ENCODE assay signal across 3 cellular contexts in genomic region chr7:66698652-66699205, GRCh38.
TF ChIP-seq lines count a peak whose summit lies in the region.

No MANE protein-coding gene starts in this region.

TF ChIP-seq in SK-N-SH, 30 proteins besides CTCF, POLR2A, EP300 and RAD21 (continues in another document):
- TF ChIP-seq RFX5 (IDR thresholded peaks at IDR 0.05; ENCODE audit: low read length) (no peak), FOXM1 (IDR thresholded peaks at IDR 0.05; ENCODE audit: low read depth) (no peak), NFIC (IDR thresholded peaks at IDR 0.05; ENCODE audit: borderline replicate concordance) (no peak), ZBTB33 (IDR thresholded peaks at IDR 0.05; ENCODE audit: borderline replicate concordance, low read depth) (no peak), CHD2 (IDR thresholded peaks at IDR 0.05; ENCODE audit: low read length, partially characterized antibody) (no peak), ELF1 (IDR thresholded peaks at IDR 0.05) (no peak), GATA2 (CRISPR knock-in tag; IDR thresholded peaks at IDR 0.05) (no peak), NRF1 (IDR thresholded peaks at IDR 0.05; ENCODE audit: low read depth, low read length) (no peak), FOXJ3 (CRISPR knock-in tag; IDR thresholded peaks at IDR 0.05) (no peak), TEAD4 (IDR thresholded peaks at IDR 0.05; ENCODE audit: borderline replicate concordance, insufficient read depth) (no peak), TCF12 (IDR thresholded peaks at IDR 0.05) (no peak), MEF2A (IDR thresholded peaks at IDR 0.05; ENCODE audit: borderline replicate concordance, low read depth) (no peak)
- TF ChIP-seq, protein P1, sequence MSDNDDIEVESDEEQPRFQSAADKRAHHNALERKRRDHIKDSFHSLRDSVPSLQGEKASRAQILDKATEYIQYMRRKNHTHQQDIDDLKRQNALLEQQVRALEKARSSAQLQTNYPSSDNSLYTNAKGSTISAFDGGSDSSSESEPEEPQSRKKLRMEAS (IDR thresholded peaks at IDR 0.05; ENCODE audit: low read depth): no peak
- TF ChIP-seq, protein P2, sequence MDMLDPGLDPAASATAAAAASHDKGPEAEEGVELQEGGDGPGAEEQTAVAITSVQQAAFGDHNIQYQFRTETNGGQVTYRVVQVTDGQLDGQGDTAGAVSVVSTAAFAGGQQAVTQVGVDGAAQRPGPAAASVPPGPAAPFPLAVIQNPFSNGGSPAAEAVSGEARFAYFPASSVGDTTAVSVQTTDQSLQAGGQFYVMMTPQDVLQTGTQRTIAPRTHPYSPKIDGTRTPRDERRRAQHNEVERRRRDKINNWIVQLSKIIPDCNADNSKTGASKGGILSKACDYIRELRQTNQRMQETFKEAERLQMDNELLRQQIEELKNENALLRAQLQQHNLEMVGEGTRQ (IDR thresholded peaks at IDR 0.05; ENCODE audit: borderline replicate concordance, low read depth, low read length): no peak
- TF ChIP-seq, protein P3, sequence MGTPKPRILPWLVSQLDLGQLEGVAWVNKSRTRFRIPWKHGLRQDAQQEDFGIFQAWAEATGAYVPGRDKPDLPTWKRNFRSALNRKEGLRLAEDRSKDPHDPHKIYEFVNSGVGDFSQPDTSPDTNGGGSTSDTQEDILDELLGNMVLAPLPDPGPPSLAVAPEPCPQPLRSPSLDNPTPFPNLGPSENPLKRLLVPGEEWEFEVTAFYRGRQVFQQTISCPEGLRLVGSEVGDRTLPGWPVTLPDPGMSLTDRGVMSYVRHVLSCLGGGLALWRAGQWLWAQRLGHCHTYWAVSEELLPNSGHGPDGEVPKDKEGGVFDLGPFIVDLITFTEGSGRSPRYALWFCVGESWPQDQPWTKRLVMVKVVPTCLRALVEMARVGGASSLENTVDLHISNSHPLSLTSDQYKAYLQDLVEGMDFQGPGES (IDR thresholded peaks at IDR 0.05; ENCODE audit: low read depth, low read length): no peak

TF ChIP-seq in SK-N-SH treated with all-trans-retinoic acid at 6 μM for 48 hours, 23 proteins besides CTCF, POLR2A, EP300 and RAD21 (continues in another document):
- TF ChIP-seq ZFP30 (CRISPR knock-in tag; IDR thresholded peaks at IDR 0.05): no peak
- no peak for TF ChIP-seq ESRRG (CRISPR knock-in tag; IDR thresholded peaks at IDR 0.05)
- TF ChIP-seq, protein P4, sequence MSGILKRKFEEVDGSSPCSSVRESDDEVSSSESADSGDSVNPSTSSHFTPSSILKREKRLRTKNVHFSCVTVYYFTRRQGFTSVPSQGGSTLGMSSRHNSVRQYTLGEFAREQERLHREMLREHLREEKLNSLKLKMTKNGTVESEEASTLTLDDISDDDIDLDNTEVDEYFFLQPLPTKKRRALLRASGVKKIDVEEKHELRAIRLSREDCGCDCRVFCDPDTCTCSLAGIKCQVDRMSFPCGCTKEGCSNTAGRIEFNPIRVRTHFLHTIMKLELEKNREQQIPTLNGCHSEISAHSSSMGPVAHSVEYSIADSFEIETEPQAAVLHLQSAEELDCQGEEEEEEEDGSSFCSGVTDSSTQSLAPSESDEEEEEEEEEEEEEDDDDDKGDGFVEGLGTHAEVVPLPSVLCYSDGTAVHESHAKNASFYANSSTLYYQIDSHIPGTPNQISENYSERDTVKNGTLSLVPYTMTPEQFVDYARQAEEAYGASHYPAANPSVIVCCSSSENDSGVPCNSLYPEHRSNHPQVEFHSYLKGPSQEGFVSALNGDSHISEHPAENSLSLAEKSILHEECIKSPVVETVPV (CRISPR knock-in tag; IDR thresholded peaks at IDR 0.05): no peak
- TF ChIP-seq ZNF565 (CRISPR knock-in tag; conservative IDR thresholded peaks at IDR 0.05; ENCODE audit: low read depth): no peak
- TF ChIP-seq ZFP3 (CRISPR knock-in tag; IDR thresholded peaks at IDR 0.05): no peak
- TF ChIP-seq TCF4 (CRISPR knock-in tag; IDR thresholded peaks at IDR 0.05; ENCODE audit: borderline replicate concordance): no peak
- TF ChIP-seq BACH2 (CRISPR knock-in tag; IDR thresholded peaks at IDR 0.05; ENCODE audit: borderline replicate concordance): no peak
- TF ChIP-seq ISL1 (CRISPR knock-in tag; IDR thresholded peaks at IDR 0.05): no peak
- TF ChIP-seq ZC3H10 (CRISPR knock-in tag; IDR thresholded peaks at IDR 0.05): no peak
- TF ChIP-seq, protein P5, sequence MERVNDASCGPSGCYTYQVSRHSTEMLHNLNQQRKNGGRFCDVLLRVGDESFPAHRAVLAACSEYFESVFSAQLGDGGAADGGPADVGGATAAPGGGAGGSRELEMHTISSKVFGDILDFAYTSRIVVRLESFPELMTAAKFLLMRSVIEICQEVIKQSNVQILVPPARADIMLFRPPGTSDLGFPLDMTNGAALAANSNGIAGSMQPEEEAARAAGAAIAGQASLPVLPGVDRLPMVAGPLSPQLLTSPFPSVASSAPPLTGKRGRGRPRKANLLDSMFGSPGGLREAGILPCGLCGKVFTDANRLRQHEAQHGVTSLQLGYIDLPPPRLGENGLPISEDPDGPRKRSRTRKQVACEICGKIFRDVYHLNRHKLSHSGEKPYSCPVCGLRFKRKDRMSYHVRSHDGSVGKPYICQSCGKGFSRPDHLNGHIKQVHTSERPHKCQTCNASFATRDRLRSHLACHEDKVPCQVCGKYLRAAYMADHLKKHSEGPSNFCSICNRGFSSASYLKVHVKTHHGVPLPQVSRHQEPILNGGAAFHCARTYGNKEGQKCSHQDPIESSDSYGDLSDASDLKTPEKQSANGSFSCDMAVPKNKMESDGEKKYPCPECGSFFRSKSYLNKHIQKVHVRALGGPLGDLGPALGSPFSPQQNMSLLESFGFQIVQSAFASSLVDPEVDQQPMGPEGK (CRISPR knock-in tag; IDR thresholded peaks at IDR 0.05; ENCODE audit: borderline replicate concordance): no peak
- no peak for TF ChIP-seq RARB (CRISPR knock-in tag; IDR thresholded peaks at IDR 0.05)
- TF ChIP-seq CREB5 (CRISPR knock-in tag; IDR thresholded peaks at IDR 0.05; ENCODE audit: low read depth): no peak
- TF ChIP-seq ZNF8 (CRISPR knock-in tag; IDR thresholded peaks at IDR 0.05): no peak
- TF ChIP-seq PPARA (CRISPR knock-in tag; IDR thresholded peaks at IDR 0.05; ENCODE audit: borderline replicate concordance): no peak
- no peak for TF ChIP-seq TSHZ2 (CRISPR knock-in tag; IDR thresholded peaks at IDR 0.05)
- no peak for TF ChIP-seq SNAI2 (CRISPR knock-in tag; IDR thresholded peaks at IDR 0.05)
- TF ChIP-seq OSR1 (CRISPR knock-in tag; IDR thresholded peaks at IDR 0.05): no peak
- TF ChIP-seq GLIS3 (CRISPR knock-in tag; IDR thresholded peaks at IDR 0.05): no peak

TF ChIP-seq in K562, 482 proteins besides CTCF, POLR2A, EP300 and RAD21 (continues in another document):
- TF ChIP-seq RCOR1 (IDR thresholded peaks at IDR 0.05; ENCODE audit: borderline replicate concordance in 1 of 2, low read depth in 2 of 2, low read length in 2 of 2) (0 out of 4 replicates have a peak, but pooled peaks of 1 of the 2 experiments have one; percentile 23), ZNF778 (CRISPR knock-in tag; IDR thresholded peaks at IDR 0.05) (no peak), NR2C1 (IDR thresholded peaks at IDR 0.05) (no peak), NR2C1 (tag; IDR thresholded peaks at IDR 0.05) (no peak), MCM7 (IDR thresholded peaks at IDR 0.05) (no peak), E2F1 (CRISPR knock-in tag; IDR thresholded peaks at IDR 0.05) (no peak), CBFA2T2 (conservative IDR thresholded peaks at IDR 0.05) (no peak), MEIS2 (IDR thresholded peaks at IDR 0.05; ENCODE audit: partially characterized antibody) (no peak), ZNF77 (CRISPR knock-in tag; IDR thresholded peaks at IDR 0.05) (no peak), MCM2 (IDR thresholded peaks at IDR 0.05; ENCODE audit: low read depth) (no peak), CBX1 (IDR thresholded peaks at IDR 0.05; ENCODE audit: low read depth) (0 out of 2 replicates have a peak, but pooled peaks have one; percentile 26), ILF3 (IDR thresholded peaks at IDR 0.05; ENCODE audit: borderline replicate concordance) (no peak), ID3 (CRISPR knock-in tag; IDR thresholded peaks at IDR 0.05) (no peak), ID3 (tag; IDR thresholded peaks at IDR 0.05) (no peak), E2F4 (CRISPR knock-in tag; IDR thresholded peaks at IDR 0.05; ENCODE audit: low read depth) (no peak), ZNF780A (CRISPR knock-in tag; IDR thresholded peaks at IDR 0.05) (no peak), CREB3L1 (IDR thresholded peaks at IDR 0.05; ENCODE audit: borderline replicate concordance, low read depth) (no peak), RBM25 (IDR thresholded peaks at IDR 0.05; ENCODE audit: low read depth, low read length, severe bottlenecking) (peak; percentile 52), DPF2 (IDR thresholded peaks at IDR 0.05) (no peak), XRCC3 (IDR thresholded peaks at IDR 0.05) (no peak), SRSF9 (IDR thresholded peaks at IDR 0.05; ENCODE audit: borderline replicate concordance, low read depth, low read length) (no peak), BCOR (IDR thresholded peaks at IDR 0.05) (peak; percentile 75)
- TF ChIP-seq, protein P6, sequence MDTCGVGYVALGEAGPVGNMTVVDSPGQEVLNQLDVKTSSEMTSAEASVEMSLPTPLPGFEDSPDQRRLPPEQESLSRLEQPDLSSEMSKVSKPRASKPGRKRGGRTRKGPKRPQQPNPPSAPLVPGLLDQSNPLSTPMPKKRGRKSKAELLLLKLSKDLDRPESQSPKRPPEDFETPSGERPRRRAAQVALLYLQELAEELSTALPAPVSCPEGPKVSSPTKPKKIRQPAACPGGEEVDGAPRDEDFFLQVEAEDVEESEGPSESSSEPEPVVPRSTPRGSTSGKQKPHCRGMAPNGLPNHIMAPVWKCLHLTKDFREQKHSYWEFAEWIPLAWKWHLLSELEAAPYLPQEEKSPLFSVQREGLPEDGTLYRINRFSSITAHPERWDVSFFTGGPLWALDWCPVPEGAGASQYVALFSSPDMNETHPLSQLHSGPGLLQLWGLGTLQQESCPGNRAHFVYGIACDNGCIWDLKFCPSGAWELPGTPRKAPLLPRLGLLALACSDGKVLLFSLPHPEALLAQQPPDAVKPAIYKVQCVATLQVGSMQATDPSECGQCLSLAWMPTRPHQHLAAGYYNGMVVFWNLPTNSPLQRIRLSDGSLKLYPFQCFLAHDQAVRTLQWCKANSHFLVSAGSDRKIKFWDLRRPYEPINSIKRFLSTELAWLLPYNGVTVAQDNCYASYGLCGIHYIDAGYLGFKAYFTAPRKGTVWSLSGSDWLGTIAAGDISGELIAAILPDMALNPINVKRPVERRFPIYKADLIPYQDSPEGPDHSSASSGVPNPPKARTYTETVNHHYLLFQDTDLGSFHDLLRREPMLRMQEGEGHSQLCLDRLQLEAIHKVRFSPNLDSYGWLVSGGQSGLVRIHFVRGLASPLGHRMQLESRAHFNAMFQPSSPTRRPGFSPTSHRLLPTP (IDR thresholded peaks at IDR 0.05; ENCODE audit: borderline replicate concordance, extremely low read depth, insufficient read length): no peak
- TF ChIP-seq, protein P7, sequence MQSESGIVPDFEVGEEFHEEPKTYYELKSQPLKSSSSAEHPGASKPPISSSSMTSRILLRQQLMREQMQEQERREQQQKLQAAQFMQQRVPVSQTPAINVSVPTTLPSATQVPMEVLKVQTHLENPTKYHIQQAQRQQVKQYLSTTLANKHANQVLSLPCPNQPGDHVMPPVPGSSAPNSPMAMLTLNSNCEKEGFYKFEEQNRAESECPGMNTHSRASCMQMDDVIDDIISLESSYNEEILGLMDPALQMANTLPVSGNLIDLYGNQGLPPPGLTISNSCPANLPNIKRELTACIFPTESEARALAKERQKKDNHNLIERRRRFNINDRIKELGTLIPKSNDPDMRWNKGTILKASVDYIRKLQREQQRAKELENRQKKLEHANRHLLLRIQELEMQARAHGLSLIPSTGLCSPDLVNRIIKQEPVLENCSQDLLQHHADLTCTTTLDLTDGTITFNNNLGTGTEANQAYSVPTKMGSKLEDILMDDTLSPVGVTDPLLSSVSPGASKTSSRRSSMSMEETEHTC (IDR thresholded peaks at IDR 0.05): no peak
